ENCODE assay signal across 20 cellular contexts in the genomic region with DNA sequence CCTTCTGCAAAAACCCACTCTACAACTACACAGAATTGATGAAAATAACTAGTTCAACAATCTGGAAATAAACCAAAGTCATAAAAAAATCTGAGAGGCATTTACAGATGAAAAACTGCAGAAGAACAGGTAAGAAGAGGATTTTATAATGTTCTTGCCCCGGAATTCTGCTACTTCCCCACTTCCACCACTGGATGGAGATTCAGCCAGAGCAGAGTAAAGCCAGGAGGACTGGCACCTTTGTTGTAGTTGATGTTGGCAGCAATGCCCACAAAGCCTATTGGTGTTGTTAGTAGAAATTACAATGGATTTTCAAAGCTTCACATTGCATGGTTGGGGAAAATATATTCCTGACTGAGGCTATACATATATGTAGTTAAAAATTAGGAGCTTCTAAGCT.
DNase-seq lines count a peak whose midpoint lies in the region; ATAC-seq and TF ChIP-seq lines count a peak whose summit lies in the region.
"Had no signal": no experiment of that assay in that cellular context is flagged by ENCODE, and none has a peak within 500 bp of the region (broad histone marks: within the 10 kb centered on the region; RNA-seq: fewer than 3 reads in every experiment).

No MANE protein-coding gene starts in this region.

- ATAC-seq in WTC11 (peak; percentile 64), SK-N-SH treated with all-trans-retinoic acid at 6 μM for 48 hours (no peak)
- ATAC-seq: HepG2 had no signal

- no peak overlapping the region for H2AK5ac ChIP-seq in H9 (ENCODE audit: insufficient read length, low read length)

- H3K14ac ChIP-seq in H9 (ENCODE audit: insufficient read depth, low read length) = no peak overlapping the region

- H3K27me3 Mint-ChIP-seq in H9 (ENCODE audit: low read depth) = no peaks in the 10 kb centered on the region
- H3K27me3 Mint-ChIP-seq in WTC11 (ENCODE audit: low read depth) = no peaks in the 10 kb centered on the region
- H3K27me3 Mint-ChIP-seq: CD4-positive, CD25-positive, alpha-beta regulatory T cell had no signal

- no peaks in the 10 kb centered on the region for H3K79me2 ChIP-seq in H9 (ENCODE audit: insufficient read depth, low read length)

- H3K9ac ChIP-seq in H9 (ENCODE audit: extremely low read depth, insufficient read length, low read length) = no peak overlapping the region
- H3K9ac ChIP-seq: GM23248 had no signal

- H2BK5ac ChIP-seq in H9 (ENCODE audit: insufficient read length, low read length) = no peak overlapping the region

- peaks cover 0 to 6% of the 10 kb centered on the region in 2 experiments; a peak in 1 of 4 replicates for H3K4me1 Mint-ChIP-seq in H9
- peaks cover 10% of the 10 kb centered on the region for H3K4me1 Mint-ChIP-seq in WTC11
- H3K4me1 Mint-ChIP-seq: CD4-positive, CD25-positive, alpha-beta regulatory T cell had no signal

- CTCF ChIA-PET in WTC11 (lab: Charles Lee) = interaction anchor here (1.0 to 1.2 kb wide), 2 partner anchors 356 to 382 kb away, joined by 3 read pairs; no protein-coding TSS in a partner anchor

- H3K23ac ChIP-seq in H9 (ENCODE audit: insufficient read length, low read depth, low read length) = no peak overlapping the region

- H3K4me3 Mint-ChIP-seq in H9 (no peak overlapping the region), WTC11 (no peak overlapping the region)
- H3K4me3 Mint-ChIP-seq: CD4-positive, CD25-positive, alpha-beta regulatory T cell had no signal

- H3K27me3 ChIP-seq in H9 (ENCODE audit: insufficient read depth, low read length) = no peaks in the 10 kb centered on the region
- H3K27me3 ChIP-seq: MG63 had no signal

- H2BK20ac ChIP-seq in H9 (ENCODE audit: low read depth, low read length, poor library complexity, severe bottlenecking) = no peak overlapping the region

- no peak overlapping the region for H2BK120ac ChIP-seq in H9 (ENCODE audit: low read depth, low read length, poor library complexity, severe bottlenecking)

- no peaks in the 10 kb centered on the region for H4K20me1 ChIP-seq in H9 (ENCODE audit: control insufficient read depth, insufficient read depth, insufficient read length)

- no peak overlapping the region for H3K18ac ChIP-seq in H9 (ENCODE audit: insufficient read length, low read depth, low read length)

- POLR2A ChIA-PET in WTC11 (lab: Charles Lee) = no interaction called here

- H3K27ac Mint-ChIP-seq in H9 = no peak overlapping the region
- no peak overlapping the region for H3K27ac Mint-ChIP-seq in WTC11
- H3K27ac Mint-ChIP-seq: CD4-positive, CD25-positive, alpha-beta regulatory T cell had no signal

- H3K27ac ChIP-seq in C4-2B = no peak overlapping the region
- no peak overlapping the region for H3K27ac ChIP-seq in H9 (ENCODE audit: insufficient read length, low read depth, low read length)
- H3K27ac ChIP-seq: GM23248, RWPE1 had no signal

- H2BK15ac ChIP-seq in H9 (ENCODE audit: low read depth, low read length) = no peak overlapping the region

- H3K23me2 ChIP-seq in H9 (ENCODE audit: insufficient read length, low read depth, low read length, poor library complexity, severe bottlenecking) = no peaks in the 10 kb centered on the region

- H4K91ac ChIP-seq in H9 (ENCODE audit: insufficient read length, low read depth, low read length) = no peak overlapping the region

- H3K36me3 Mint-ChIP-seq in H9 (ENCODE audit: insufficient read depth in 1 of 3, low read depth in 3 of 3) = peaks cover 3 to 5% (median 4%) of the 10 kb centered on the region in 3 experiments; a peak in 3 of 7 replicates
- peaks cover 9% of the 10 kb centered on the region for H3K36me3 Mint-ChIP-seq in WTC11
- H3K36me3 Mint-ChIP-seq: CD4-positive, CD25-positive, alpha-beta regulatory T cell had no signal

- H3K9me3 ChIP-seq in H9 (ENCODE audit: control insufficient read depth, low read depth, low read length) = no peaks in the 10 kb centered on the region
- H3K9me3 ChIP-seq: MG63 had no signal

- no peak overlapping the region for H3K4ac ChIP-seq in H9 (ENCODE audit: low read depth, low read length)

- H3T11ph ChIP-seq in H9 (ENCODE audit: low read length) = no peak overlapping the region

- no peak overlapping the region for H4K5ac ChIP-seq in H9 (ENCODE audit: insufficient read length, low read depth, low read length)

- no peak overlapping the region for H2AFZ ChIP-seq in H9 (ENCODE audit: low read length)
- H2AFZ ChIP-seq: GM23248 had no signal

- no peak overlapping the region for H3K56ac ChIP-seq in H9 (ENCODE audit: insufficient read length, low read depth, low read length)

- TF ChIP-seq CTCF in C4-2B (conservative IDR thresholded peaks at IDR 0.05) (peak; percentile 35; the same call in 1 of the 2 replicates), H9 (conservative IDR thresholded peaks at IDR 0.05) (peak; percentile 60; the same call in 2 of the 3 replicates), WTC11 (IDR thresholded peaks at IDR 0.05) (no peak)

- no peak overlapping the region for H3K4me2 ChIP-seq in H9 (ENCODE audit: insufficient read depth, insufficient read length, low read length)

- WGBS in H9 (ENCODE audit: extremely low coverage, insufficient read length, low lambda C conversion rate) = no CpG with 5 or more reads among the region's 1 CpG

- H4K8ac ChIP-seq in H9 (replicated peaks; ENCODE audit: insufficient read length, low read depth, low read length) = no peak overlapping the region

- peaks cover 0 to 5% of the 10 kb centered on the region in 2 experiments; a peak in 3 of 5 replicates for H3K9me3 Mint-ChIP-seq in H9
- H3K9me3 Mint-ChIP-seq in WTC11 = peaks cover 14% of the 10 kb centered on the region

- no peaks in the 10 kb centered on the region for H3K79me1 ChIP-seq in H9 (ENCODE audit: insufficient read depth, low read depth, low read length, poor library complexity, severe bottlenecking)

- DNase-seq in H9 = peak; percentile 30
- DNase-seq in WTC11 (ENCODE audit: low spot score) = peak; percentile 14
- peak; percentile 3 for DNase-seq in kidney tubule cell (ENCODE audit: low spot score)
- DNase-seq in pons (ENCODE audit: low spot score) = no peak
- no peak for DNase-seq in activated effector memory CD4-positive, alpha-beta T cell treated with Interleukin-2 at 50 U/mL for 16 hours
- DNase-seq: Calu3; CD4-positive, CD25-positive, alpha-beta regulatory T cell; DND-41; GM23248; KG1; MG63; NCI-H1092; NCI-H187; NCI-H226; NCI-H526 treated with DMSO at 0.1 percent for 48 hours; OCI-M1 had no signal

- no peaks in the 10 kb centered on the region; the same call in 1 of the 2 replicates for H3K4me1 ChIP-seq in H9 (ENCODE audit: insufficient read depth, low read length)

- no peak overlapping the region for H2BK12ac ChIP-seq in H9 (ENCODE audit: insufficient read length, low read depth, low read length)

TF ChIP-seq in WTC11, 78 proteins besides CTCF, POLR2A, EP300 and RAD21:
- TF ChIP-seq ZNF219 (CRISPR knock-in tag; IDR thresholded peaks at IDR 0.05; ENCODE audit: borderline replicate concordance) = no peak
- TF ChIP-seq CBFB (CRISPR knock-in tag; IDR thresholded peaks at IDR 0.05; ENCODE audit: low read depth) = no peak
- no peak for TF ChIP-seq ZBTB43 (CRISPR knock-in tag; IDR thresholded peaks at IDR 0.05)
- no peak for TF ChIP-seq ZNF121 (CRISPR knock-in tag; IDR thresholded peaks at IDR 0.05)
TF ChIP-seq in WTC11: peak in this region for 0.

TF ChIP-seq in SK-N-SH treated with all-trans-retinoic acid at 6 μM for 48 hours, 23 proteins besides CTCF, POLR2A, EP300 and RAD21 (continues in another document):
- TF ChIP-seq ZNF8 (CRISPR knock-in tag; IDR thresholded peaks at IDR 0.05) = no peak
- no peak for TF ChIP-seq ZC3H10 (CRISPR knock-in tag; IDR thresholded peaks at IDR 0.05)
- TF ChIP-seq ZNF70 (CRISPR knock-in tag; IDR thresholded peaks at IDR 0.05) = no peak
- no peak for TF ChIP-seq ZFP3 (CRISPR knock-in tag; IDR thresholded peaks at IDR 0.05)
- TF ChIP-seq CSDC2 (CRISPR knock-in tag; IDR thresholded peaks at IDR 0.05) = no peak
- no peak for TF ChIP-seq TOX (CRISPR knock-in tag; IDR thresholded peaks at IDR 0.05; ENCODE audit: borderline replicate concordance)
- no peak for TF ChIP-seq ISL1 (CRISPR knock-in tag; IDR thresholded peaks at IDR 0.05)
- no peak for TF ChIP-seq TCF4 (CRISPR knock-in tag; IDR thresholded peaks at IDR 0.05; ENCODE audit: borderline replicate concordance)
- no peak for TF ChIP-seq RARB (CRISPR knock-in tag; IDR thresholded peaks at IDR 0.05)
- no peak for TF ChIP-seq PPARA (CRISPR knock-in tag; IDR thresholded peaks at IDR 0.05; ENCODE audit: borderline replicate concordance)
- no peak for TF ChIP-seq SNAI2 (CRISPR knock-in tag; IDR thresholded peaks at IDR 0.05)
- TF ChIP-seq, protein P1, sequence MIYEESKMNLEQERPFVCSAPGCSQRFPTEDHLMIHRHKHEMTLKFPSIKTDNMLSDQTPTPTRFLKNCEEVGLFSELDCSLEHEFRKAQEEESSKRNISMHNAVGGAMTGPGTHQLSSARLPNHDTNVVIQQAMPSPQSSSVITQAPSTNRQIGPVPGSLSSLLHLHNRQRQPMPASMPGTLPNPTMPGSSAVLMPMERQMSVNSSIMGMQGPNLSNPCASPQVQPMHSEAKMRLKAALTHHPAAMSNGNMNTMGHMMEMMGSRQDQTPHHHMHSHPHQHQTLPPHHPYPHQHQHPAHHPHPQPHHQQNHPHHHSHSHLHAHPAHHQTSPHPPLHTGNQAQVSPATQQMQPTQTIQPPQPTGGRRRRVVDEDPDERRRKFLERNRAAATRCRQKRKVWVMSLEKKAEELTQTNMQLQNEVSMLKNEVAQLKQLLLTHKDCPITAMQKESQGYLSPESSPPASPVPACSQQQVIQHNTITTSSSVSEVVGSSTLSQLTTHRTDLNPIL (CRISPR knock-in tag; IDR thresholded peaks at IDR 0.05; ENCODE audit: low read depth) = no peak
- TF ChIP-seq GLIS3 (CRISPR knock-in tag; IDR thresholded peaks at IDR 0.05) = no peak
- TF ChIP-seq ESRRG (CRISPR knock-in tag; IDR thresholded peaks at IDR 0.05) = no peak
- no peak for TF ChIP-seq POU6F1 (CRISPR knock-in tag; IDR thresholded peaks at IDR 0.05; ENCODE audit: borderline replicate concordance, low read depth)
- no peak for TF ChIP-seq OSR1 (CRISPR knock-in tag; IDR thresholded peaks at IDR 0.05)
- no peak for TF ChIP-seq BACH2 (CRISPR knock-in tag; IDR thresholded peaks at IDR 0.05; ENCODE audit: borderline replicate concordance)

Comparison
In these comparisons a context has a peak if more than half of its experiments do, and no peak if none do; other contexts are left out.
1. DNase-seq: peak in H9 (single experiment), WTC11 (single experiment) and kidney tubule cell (single experiment); none in pons (single experiment) and activated effector memory CD4-positive, alpha-beta T cell treated with Interleukin-2 at 50 U/mL for 16 hours (single experiment).